Comparison of ENCODE assay signal across 29 cellular contexts in the genomic region with DNA sequence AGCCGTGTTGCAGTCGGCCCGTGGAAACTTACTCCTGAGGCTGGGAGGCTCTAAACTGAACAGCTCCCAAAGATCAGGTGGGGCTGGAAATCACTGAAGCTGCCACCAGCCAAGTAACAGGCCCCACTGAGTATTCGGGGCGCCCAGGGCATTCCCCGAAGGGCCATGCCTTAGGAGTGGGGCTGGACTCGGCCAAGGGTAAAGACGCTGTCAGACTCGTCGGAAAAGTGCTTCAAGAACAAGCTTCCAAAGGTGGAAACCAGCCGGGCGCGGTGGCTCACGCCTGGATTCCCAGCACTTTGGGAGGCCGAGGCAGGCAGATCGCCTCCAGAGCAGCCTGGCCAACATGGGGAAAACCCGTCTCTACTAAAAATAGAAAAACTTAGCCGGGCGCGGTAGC.
"Had no signal": no experiment of that assay in that cellular context is flagged by ENCODE, and none has a peak within 500 bp of the region (broad histone marks: within the 10 kb centered on the region; RNA-seq: fewer than 3 reads in every experiment).

No MANE protein-coding gene starts in this region.

- H3K4me1 ChIP-seq: ascending aorta, breast epithelium, foreskin keratinocyte, gastrocnemius medialis had no signal

- H3K9me3 ChIP-seq: ascending aorta, gastrocnemius medialis had no signal

- H3K4me3 ChIP-seq: ascending aorta, breast epithelium, cardiac muscle cell, gastrocnemius medialis, heart left ventricle had no signal

- H3K27me3 ChIP-seq: ascending aorta, breast epithelium, cardiac muscle cell, foreskin keratinocyte, gastrocnemius medialis, heart left ventricle had no signal

- DNase-seq: activated CD4-positive, alpha-beta memory T cell treated with anti-CD3 and anti-CD28 coated beads for 36 hours; activated CD4-positive, alpha-beta T cell treated with anti-CD3 and anti-CD28 coated beads for 36 hours; activated CD4-positive, alpha-beta T cell treated with anti-CD3 and anti-CD28 coated beads, Interleukin-2, amount 10 ng/mL, durations not matched to agents 24 days and 14 days; activated CD4-positive, CD25-positive, alpha-beta regulatory T cell; activated CD4-positive, CD25-positive, alpha-beta regulatory T cell treated with anti-CD3 and anti-CD28 coated beads, Interleukin-2, amount 50 U/mL, for 72 hours; activated CD8-positive, alpha-beta memory T cell treated with anti-CD3 and anti-CD28 coated beads, Interleukin-2, amount 10 ng/mL, durations not matched to agents 7 days and 5 days; activated CD8-positive, alpha-beta memory T cell treated with anti-CD3 and anti-CD28 coated beads, Interleukin-2, amount 50 U/mL, for 4 hours; activated CD8-positive, alpha-beta T cell treated with anti-CD3 and anti-CD28 coated beads, Interleukin-2, amount 10 ng/mL, durations not matched to agents 7 days and 5 days; activated effector memory CD4-positive, alpha-beta T cell treated with anti-CD3 and anti-CD28 coated beads, Interleukin-2, amount 50 U/mL, for 16 hours; activated naive CD4-positive, alpha-beta T cell treated with anti-CD3 and anti-CD28 coated beads, Interleukin-2, amount 10 ng/mL, durations not matched to agents 7 days and 5 days; activated naive CD8-positive, alpha-beta T cell treated with anti-CD3 and anti-CD28 coated beads, Interleukin-2, amount 10 ng/mL, durations not matched to agents 7 days and 5 days; activated T-cell treated with anti-CD3 and anti-CD28 coated beads, Interleukin-2, amount 50 U/mL, for 1 hour; activated T-cell treated with anti-CD3 and anti-CD28 coated beads, Interleukin-2, amount 50 U/mL, for 48 hours; central memory CD4-positive, alpha-beta T cell; cortex of kidney; dermis blood vessel endothelial cell; effector CD8-positive, alpha-beta T cell; endodermal cell; foreskin keratinocyte; gastrocnemius medialis; glutamatergic neuron; heart left ventricle; T-helper 1 cell; T-helper 2 cell had no signal

- H3K27ac ChIP-seq: ascending aorta, breast epithelium, cardiac muscle cell, foreskin keratinocyte, gastrocnemius medialis, heart left ventricle had no signal

- ATAC-seq: activated CD4-positive, alpha-beta T cell treated with anti-CD3 and anti-CD28 coated beads for 36 hours; activated CD8-positive, alpha-beta memory T cell treated with anti-CD3 and anti-CD28 coated beads, Interleukin-2, amount 10 ng/mL, durations not matched to agents 7 days and 5 days; activated CD8-positive, alpha-beta T cell treated with anti-CD3 and anti-CD28 coated beads, Interleukin-2, amount 10 ng/mL, durations not matched to agents 7 days and 5 days; activated naive CD4-positive, alpha-beta T cell treated with anti-CD3 and anti-CD28 coated beads, Interleukin-2, amount 50 U/mL, for 72 hours; esophagus mucosa; foreskin keratinocyte; gastrocnemius medialis; heart left ventricle had no signal
